In genomic region chr9:137640862-137641261, GRCh38 we compare ENCODE assay signal across 20 cellular contexts. TPM values are rescaled to one million over a fixed set of nuclear protein-coding genes. Genes with fewer than 3 reads are reported as not detected.
DNase-seq lines count a peak whose midpoint lies in the region; ATAC-seq and TF ChIP-seq lines count a peak whose summit lies in the region.
"Had no signal": no experiment of that assay in that cellular context is flagged by ENCODE, and none has a peak within 500 bp of the region (broad histone marks: within the 10 kb centered on the region; RNA-seq: fewer than 3 reads in every experiment).

No MANE protein-coding gene starts in this region.

- no peak overlapping the region for H3K4ac ChIP-seq in H9 (ENCODE audit: low read depth, low read length)

- peaks cover 38% of the 10 kb centered on the region for H3K4me1 Mint-ChIP-seq in activated T-cell treated with anti-CD3 and anti-CD28 coated beads, Interleukin-2, amount 50 U/mL, for 72 hours (ENCODE audit: low read depth)
- H3K4me1 Mint-ChIP-seq in activated T-cell treated with anti-CD3 and anti-CD28 coated beads, Interleukin-2, amount 50 U/mL, for 4 hours (ENCODE audit: low read depth) = peaks cover 54% of the 10 kb centered on the region
- H3K4me1 Mint-ChIP-seq in H9 = peaks cover 0 to 12% of the 10 kb centered on the region in 2 experiments
- peaks cover 46% of the 10 kb centered on the region for H3K4me1 Mint-ChIP-seq in activated naive CD8-positive, alpha-beta T cell treated with anti-CD3 and anti-CD28 coated beads, Interleukin-2, amount 50 U/mL, for 24 hours

- no peak overlapping the region for H2BK20ac ChIP-seq in H9 (ENCODE audit: low read depth, low read length, poor library complexity, severe bottlenecking)

- H3K27ac Mint-ChIP-seq in activated T-cell treated with anti-CD3 and anti-CD28 coated beads, Interleukin-2, amount 50 U/mL, for 72 hours = peak overlapping the region; percentile 100
- peak overlapping the region in 2 of 3 experiments; percentile 46 to 61; a peak in 4 of 7 replicates for H3K27ac Mint-ChIP-seq in H9
- H3K27ac Mint-ChIP-seq in activated naive CD8-positive, alpha-beta T cell treated with anti-CD3 and anti-CD28 coated beads, Interleukin-2, amount 50 U/mL, for 24 hours = peak overlapping the region; percentile 6

- H3K56ac ChIP-seq in H9 (ENCODE audit: insufficient read length, low read depth, low read length) = no peak overlapping the region

- H3K4me1 ChIP-seq in H9 (ENCODE audit: insufficient read depth, low read length) (no peaks in the 10 kb centered on the region; the same call in 1 of the 2 replicates), osteoblast (ENCODE audit: insufficient read depth, low read length) (no peaks in the 10 kb centered on the region)
- H3K4me1 ChIP-seq: A549 had no signal

- ATAC-seq in activated T-cell treated with anti-CD3 and anti-CD28 coated beads, Interleukin-2, amount 50 U/mL, for 72 hours (replicated peaks in 1 of 2) = no peak
- no peak for ATAC-seq in activated T-cell treated with anti-CD3 and anti-CD28 coated beads, Interleukin-2, amount 50 U/mL, for 4 hours
- ATAC-seq in activated naive CD8-positive, alpha-beta T cell treated with anti-CD3 and anti-CD28 coated beads, Interleukin-2, amount 50 U/mL, for 24 hours = no peak
- ATAC-seq: A549, HepG2, Right ventricle myocardium inferior had no signal

- no peak overlapping the region for H2BK120ac ChIP-seq in H9 (ENCODE audit: low read depth, low read length, poor library complexity, severe bottlenecking)

- no peak overlapping the region for H2BK12ac ChIP-seq in H9 (ENCODE audit: insufficient read length, low read depth, low read length)

- no CpG with 5 or more reads among the region's 5 CpGs for WGBS in H9 (ENCODE audit: extremely low coverage, insufficient read length, low lambda C conversion rate)

- no peaks in the 10 kb centered on the region for H3K27me3 Mint-ChIP-seq in activated T-cell treated with anti-CD3 and anti-CD28 coated beads, Interleukin-2, amount 50 U/mL, for 72 hours (ENCODE audit: low read depth)
- H3K27me3 Mint-ChIP-seq in activated T-cell treated with anti-CD3 and anti-CD28 coated beads, Interleukin-2, amount 50 U/mL, for 4 hours (ENCODE audit: low read depth) = no peaks in the 10 kb centered on the region
- H3K27me3 Mint-ChIP-seq in H9 (ENCODE audit: low read depth) = no peaks in the 10 kb centered on the region
- no peaks in the 10 kb centered on the region for H3K27me3 Mint-ChIP-seq in activated naive CD8-positive, alpha-beta T cell treated with anti-CD3 and anti-CD28 coated beads, Interleukin-2, amount 50 U/mL, for 24 hours

- H3K9ac ChIP-seq in H9 (ENCODE audit: extremely low read depth, insufficient read length, low read length) = no peak overlapping the region
- H3K9ac ChIP-seq: KMS-11 had no signal

- no peak overlapping the region for H4K91ac ChIP-seq in H9 (ENCODE audit: insufficient read length, low read depth, low read length)

- H3K9me3 ChIP-seq in H9 (ENCODE audit: control insufficient read depth, low read depth, low read length) (no peaks in the 10 kb centered on the region), osteoblast (ENCODE audit: low read depth, low read length) (no peaks in the 10 kb centered on the region)
- H3K9me3 ChIP-seq: A549, MG63 had no signal

- H3K23ac ChIP-seq in H9 (ENCODE audit: insufficient read length, low read depth, low read length) = no peak overlapping the region

- H3K14ac ChIP-seq in H9 (ENCODE audit: insufficient read depth, low read length) = no peak overlapping the region

- H3K27me3 ChIP-seq in H9 (ENCODE audit: insufficient read depth, low read length) (no peaks in the 10 kb centered on the region), osteoblast (ENCODE audit: insufficient read depth, low read length) (no peaks in the 10 kb centered on the region)
- H3K27me3 ChIP-seq: MG63 had no signal

- no peak overlapping the region for H2AK5ac ChIP-seq in H9 (ENCODE audit: insufficient read length, low read length)

- no peaks in the 10 kb centered on the region for H3K23me2 ChIP-seq in H9 (ENCODE audit: insufficient read length, low read depth, low read length, poor library complexity, severe bottlenecking)

- no peak overlapping the region for H3K4me3 ChIP-seq in osteoblast (ENCODE audit: insufficient read depth, low read length)
- H3K4me3 ChIP-seq: A549, MG63 had no signal

- no peak overlapping the region for H3T11ph ChIP-seq in H9 (ENCODE audit: low read length)

- H3K9me3 Mint-ChIP-seq in activated T-cell treated with anti-CD3 and anti-CD28 coated beads, Interleukin-2, amount 50 U/mL, for 72 hours = no peaks in the 10 kb centered on the region
- H3K9me3 Mint-ChIP-seq in activated T-cell treated with anti-CD3 and anti-CD28 coated beads, Interleukin-2, amount 50 U/mL, for 4 hours = no peaks in the 10 kb centered on the region
- no peaks in the 10 kb centered on the region; a peak in 1 of 5 replicates for H3K9me3 Mint-ChIP-seq in H9
- no peaks in the 10 kb centered on the region for H3K9me3 Mint-ChIP-seq in activated naive CD8-positive, alpha-beta T cell treated with anti-CD3 and anti-CD28 coated beads, Interleukin-2, amount 50 U/mL, for 24 hours

- H3K36me3 Mint-ChIP-seq in activated T-cell treated with anti-CD3 and anti-CD28 coated beads, Interleukin-2, amount 50 U/mL, for 72 hours (ENCODE audit: insufficient read depth in 2 of 2) = peaks cover 2 to 14% of the 10 kb centered on the region in 2 donors
- peaks cover 20% of the 10 kb centered on the region for H3K36me3 Mint-ChIP-seq in activated T-cell treated with anti-CD3 and anti-CD28 coated beads, Interleukin-2, amount 50 U/mL, for 4 hours (ENCODE audit: insufficient read depth)
- H3K36me3 Mint-ChIP-seq in H9 (ENCODE audit: insufficient read depth in 1 of 3, low read depth in 3 of 3) = peaks cover 6 to 28% (median 15%) of the 10 kb centered on the region in 3 experiments; a peak in 6 of 7 replicates
- peaks cover 24% of the 10 kb centered on the region for H3K36me3 Mint-ChIP-seq in activated naive CD8-positive, alpha-beta T cell treated with anti-CD3 and anti-CD28 coated beads, Interleukin-2, amount 50 U/mL, for 24 hours (ENCODE audit: low read depth)

- no peak overlapping the region for H4K5ac ChIP-seq in H9 (ENCODE audit: insufficient read length, low read depth, low read length)

- H3K36me3 ChIP-seq in osteoblast (ENCODE audit: insufficient read depth, low read length) = peaks cover 3% of the 10 kb centered on the region
- H3K36me3 ChIP-seq: MG63 had no signal

- no peak overlapping the region for H3K18ac ChIP-seq in H9 (ENCODE audit: insufficient read length, low read depth, low read length)

- no peak overlapping the region for H2BK15ac ChIP-seq in H9 (ENCODE audit: low read depth, low read length)

- H2BK5ac ChIP-seq in H9 (ENCODE audit: insufficient read length, low read length) = no peak overlapping the region

- H3K4me3 Mint-ChIP-seq in activated T-cell treated with anti-CD3 and anti-CD28 coated beads, Interleukin-2, amount 50 U/mL, for 72 hours = peak overlapping the region in 1 of 2 donors; percentile 29
- no peak overlapping the region for H3K4me3 Mint-ChIP-seq in activated T-cell treated with anti-CD3 and anti-CD28 coated beads, Interleukin-2, amount 50 U/mL, for 4 hours
- H3K4me3 Mint-ChIP-seq in H9 = no peak overlapping the region
- no peak overlapping the region for H3K4me3 Mint-ChIP-seq in activated naive CD8-positive, alpha-beta T cell treated with anti-CD3 and anti-CD28 coated beads, Interleukin-2, amount 50 U/mL, for 24 hours

- H3K79me2 ChIP-seq in H9 (ENCODE audit: insufficient read depth, low read length) (peaks cover 51% of the 10 kb centered on the region; the same call in 1 of the 2 replicates), osteoblast (ENCODE audit: insufficient read depth, low read length) (peaks cover 92% of the 10 kb centered on the region)

- H2AFZ ChIP-seq in H9 (ENCODE audit: low read length) (no peak overlapping the region), osteoblast (ENCODE audit: low read length) (no peak overlapping the region)

- no peak for DNase-seq in activated T-cell treated with anti-CD3 and anti-CD28 coated beads, Interleukin-2, amount 50 U/mL, for 72 hours
- DNase-seq in activated T-cell treated with anti-CD3 and anti-CD28 coated beads, Interleukin-2, amount 50 U/mL, for 4 hours = no peak
- DNase-seq in H9 (no peak), osteoblast (ENCODE audit: insufficient read length, low spot score, missing footprints) (peak; percentile 73), epidermal melanocyte (ENCODE audit: insufficient read length, low spot score) (no peak), NCI-H1694 (lab: John Stamatoyannopoulos, UW) (no peak), NCI-H1930 (lab: John Stamatoyannopoulos, UW) (no peak)
- DNase-seq in activated naive CD8-positive, alpha-beta T cell treated with anti-CD3 and anti-CD28 coated beads, Interleukin-2, amount 50 U/mL, for 24 hours = no peak
- DNase-seq: DMS 273 treated with DMSO at 0.1 percent for 48 hours, H7, MG63, NCI-H1092 treated with DMSO at 0.1 percent for 48 hours, NCI-H1694 treated with DMSO at 0.1 percent for 48 hours, NCI-H2171, NCI-H446 treated with DMSO at 0.1 percent for 48 hours, NCI-H748 treated with DMSO at 0.1 percent for 48 hours had no signal

- TF ChIP-seq CTCF in H9 (conservative IDR thresholded peaks at IDR 0.05) (no peak), osteoblast (IDR thresholded peaks at IDR 0.05; ENCODE audit: extremely low read depth, low read depth, low read length) (no peak)

- H3K4me2 ChIP-seq in H9 (ENCODE audit: insufficient read depth, insufficient read length, low read length) (no peak overlapping the region), osteoblast (ENCODE audit: insufficient read depth, low read length) (no peak overlapping the region)
- H3K4me2 ChIP-seq: A549, KMS-11 had no signal

- H3K27ac ChIP-seq in H9 (ENCODE audit: insufficient read length, low read depth, low read length) = no peak overlapping the region
- H3K27ac ChIP-seq in osteoblast (ENCODE audit: low read depth, low read length) = no peak overlapping the region
- H3K27ac ChIP-seq: A549, KMS-11 had no signal

- no peaks in the 10 kb centered on the region for H4K20me1 ChIP-seq in H9 (ENCODE audit: control insufficient read depth, insufficient read depth, insufficient read length)
- peaks cover 37% of the 10 kb centered on the region for H4K20me1 ChIP-seq in osteoblast (ENCODE audit: insufficient read depth, low read length)

- H4K8ac ChIP-seq in H9 (replicated peaks; ENCODE audit: insufficient read length, low read depth, low read length) = no peak overlapping the region

- peaks cover 18% of the 10 kb centered on the region for H3K79me1 ChIP-seq in H9 (ENCODE audit: insufficient read depth, low read depth, low read length, poor library complexity, severe bottlenecking)

RNA-seq across cellular contexts. Expression of gene EHMT1, which starts 22.1 kb away (rescaled TPM):
- 10 to 100 TPM; 67.5 to 69.3 TPM for total RNA-seq in activated T-cell treated with anti-CD3 and anti-CD28 coated beads, Interleukin-2, amount 50 U/mL, for 72 hours
- total RNA-seq in activated T-cell treated with anti-CD3 and anti-CD28 coated beads, Interleukin-2, amount 50 U/mL, for 4 hours = 10 to 100 TPM; 76.6 to 79.1 (median 78.1) TPM
- 112 and 121 TPM in 2 replicates for total RNA-seq in H9 (2021)
- 38.0 and 46.3 TPM in 2 replicates for total RNA-seq in osteoblast

RNA-seq across cellular contexts. Expression of gene ARRDC1, which starts 35.4 kb away (rescaled TPM):
- total RNA-seq in activated T-cell treated with anti-CD3 and anti-CD28 coated beads, Interleukin-2, amount 50 U/mL, for 72 hours = 10 to 100 TPM; 45.3 to 47.2 TPM
- 10 to 100 TPM; 27.5 to 39.3 (median 33.8) TPM for total RNA-seq in activated T-cell treated with anti-CD3 and anti-CD28 coated beads, Interleukin-2, amount 50 U/mL, for 4 hours
- total RNA-seq in H9 (2021) (26.4 and 34.4 TPM in 2 replicates), osteoblast (11.9 and 15.0 TPM in 2 replicates)

RNA-seq across cellular contexts. Expression of gene ZMYND19, which starts 50.5 kb away (rescaled TPM):
- 10 to 100 TPM; 27.4 to 34.5 TPM for total RNA-seq in activated T-cell treated with anti-CD3 and anti-CD28 coated beads, Interleukin-2, amount 50 U/mL, for 72 hours
- total RNA-seq in activated T-cell treated with anti-CD3 and anti-CD28 coated beads, Interleukin-2, amount 50 U/mL, for 4 hours = 100 to 1,000 TPM in 2 of 3 donors, 10 to 100 TPM in 1; 98.6 to 122 (median 106) TPM
- 79.2 and 82.3 TPM in 2 replicates for total RNA-seq in H9 (2021)
- total RNA-seq in osteoblast = 10.5 and 14.1 TPM in 2 replicates

Comparison
In these comparisons a context has a peak if more than half of its experiments do, and no peak if none do; other contexts are left out.
1. H3K27ac Mint-ChIP-seq: peak in every context shown above with its lines; median percentile 100 in activated T-cell treated with anti-CD3 and anti-CD28 coated beads, Interleukin-2, amount 50 U/mL, for 72 hours; 54 in H9; 6 in activated naive CD8-positive, alpha-beta T cell treated with anti-CD3 and anti-CD28 coated beads, Interleukin-2, amount 50 U/mL, for 24 hours.